20 cellular contexts compared by ENCODE assay signal in the genomic region with DNA sequence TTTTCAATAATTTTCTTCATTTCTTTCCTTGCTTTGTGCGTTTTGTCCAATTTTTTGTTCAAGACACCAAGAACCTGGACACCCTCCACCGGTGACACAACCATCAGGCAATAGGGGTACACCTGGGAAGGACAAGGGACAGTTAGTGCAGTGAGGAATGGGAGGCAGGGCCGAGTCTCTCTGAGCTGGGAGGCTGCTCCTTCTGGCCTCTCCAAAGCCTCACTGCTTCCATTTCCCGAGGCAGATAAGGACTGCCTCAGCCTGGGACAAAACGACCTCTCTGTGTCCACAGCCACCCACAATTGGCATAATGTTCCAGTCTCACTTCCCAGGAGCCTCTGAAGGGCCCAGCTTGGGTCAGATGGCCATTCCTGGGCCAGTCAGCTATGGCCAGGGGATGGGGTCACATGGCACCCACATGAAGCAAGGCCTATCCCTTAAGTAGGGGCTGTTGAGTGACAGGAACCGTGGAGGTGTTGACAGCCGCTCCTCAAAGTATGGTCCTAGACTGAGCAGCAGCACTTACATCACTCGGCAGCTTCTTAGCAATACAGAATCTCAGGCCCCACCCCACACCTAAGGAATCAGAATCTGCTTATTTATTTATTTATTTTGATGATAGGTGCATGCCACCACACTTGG.
"Had no signal": no experiment of that assay in that cellular context is flagged by ENCODE, and none has a peak within 500 bp of the region (broad histone marks: within the 10 kb centered on the region; RNA-seq: fewer than 3 reads in every experiment).

No MANE protein-coding gene starts in this region.

- ATAC-seq: PC-3, Right ventricle myocardium inferior, SK-N-SH treated with all-trans-retinoic acid at 6 μM for 48 hours had no signal

- H3K27ac Mint-ChIP-seq: IgD-negative memory B cell had no signal

- H3K4me1 Mint-ChIP-seq: IgD-negative memory B cell had no signal

- H3K4me3 ChIP-seq: Peyer's patch, SJCRH30 had no signal

- DNase-seq: KBM-7, NCI-H1092, NCI-H1105 treated with DMSO at 0.1 percent for 48 hours, NCI-H1417 treated with DMSO at 0.1 percent for 48 hours, NCI-H146, NCI-H1694 treated with DMSO at 0.1 percent for 48 hours, NCI-H1930, NCI-H2081, NCI-H2107, NCI-H2227 treated with DMSO at 0.1 percent for 48 hours, NCI-H524, NCI-H526 treated with DMSO at 0.1 percent for 48 hours, NCI-H748 treated with DMSO at 0.1 percent for 48 hours, PC-3, Peyer's patch, SHP77 treated with DMSO at 0.1 percent for 48 hours, SJCRH30 had no signal

- H3K9me3 Mint-ChIP-seq: IgD-negative memory B cell had no signal

- H3K9me3 ChIP-seq: Peyer's patch, SJCRH30 had no signal

- H3K36me3 ChIP-seq: Peyer's patch, SJCRH30 had no signal

- H3K27ac ChIP-seq: Peyer's patch, SJCRH30 had no signal

- H3K27me3 ChIP-seq: Peyer's patch, SJCRH30 had no signal

- H3K4me3 Mint-ChIP-seq: IgD-negative memory B cell had no signal

- H3K4me1 ChIP-seq: SJCRH30 had no signal
